ENCODE assay signal across 31 cellular contexts in the genomic region with DNA sequence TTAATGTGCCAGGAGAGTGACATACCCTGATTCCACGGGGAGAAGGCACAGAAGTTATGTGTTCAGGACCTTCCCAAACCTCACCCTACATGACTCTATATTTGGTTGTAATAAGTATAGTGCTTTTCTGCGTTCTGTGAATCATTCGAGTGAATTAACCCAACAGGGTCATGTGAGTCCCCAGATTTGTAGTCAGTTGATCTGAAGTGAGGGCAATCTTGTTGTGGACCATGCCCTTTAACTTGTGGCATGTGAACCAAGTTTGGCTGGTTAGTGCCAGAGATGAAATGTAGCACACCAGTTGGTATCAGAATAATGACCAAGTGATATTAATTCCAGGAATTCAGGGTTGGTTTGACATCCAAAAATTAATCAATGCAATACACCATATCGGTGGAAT.
"Had no signal": no experiment of that assay in that cellular context is flagged by ENCODE, and none has a peak within 500 bp of the region (broad histone marks: within the 10 kb centered on the region; RNA-seq: fewer than 3 reads in every experiment).

No MANE protein-coding gene starts in this region.

- H3K4me1 ChIP-seq: neural progenitor cell, parathyroid adenoma, psoas muscle, sigmoid colon, testis, vagina had no signal

- H3K36me3 ChIP-seq: neural progenitor cell, ovary, right lobe of liver, sigmoid colon, spleen, suprapubic skin, tibial artery, transverse colon, upper lobe of left lung, vagina had no signal

- H3K9me3 ChIP-seq: ovary, psoas muscle, right lobe of liver, sigmoid colon, suprapubic skin, testis, transverse colon, vagina had no signal

- H3K27me3 Mint-ChIP-seq: progenitor cell of endocrine pancreas had no signal

- H3K4me1 Mint-ChIP-seq: natural killer cell had no signal

- H3K36me3 Mint-ChIP-seq: stimulated activated memory B cell treated with anti-CD40 and anti-IgM and Interleukin-4, amounts not matched to agents 10 μg/mL and 1 μg/mL and 100 μg/mL, for 72 hours had no signal

- H3K27ac ChIP-seq: neural progenitor cell, ovary, parathyroid adenoma, psoas muscle, right lobe of liver, sigmoid colon, spleen, suprapubic skin, testis, tibial artery, transverse colon, vagina had no signal

- H3K4me3 Mint-ChIP-seq: natural killer cell; nephron; neural progenitor cell; stimulated activated memory B cell treated with anti-CD40 and anti-IgM and Interleukin-4, amounts not matched to agents 10 μg/mL and 1 μg/mL and 100 μg/mL, for 72 hours; stimulated activated naive CD8-positive, alpha-beta T cell treated with anti-CD3 and anti-CD28 coated beads, Interleukin-15, amount 100 ng/mL, for 72 hours had no signal

- H3K27ac Mint-ChIP-seq: natural killer cell; nephron; neural progenitor cell; progenitor cell of endocrine pancreas; stimulated activated memory B cell treated with anti-CD40 and anti-IgM and Interleukin-4, amounts not matched to agents 10 μg/mL and 1 μg/mL and 100 μg/mL, for 72 hours had no signal

- ATAC-seq: natural killer cell; psoas muscle; right cardiac atrium; right lobe of liver; stimulated activated memory B cell treated with anti-CD40 and anti-IgM and Interleukin-4, amounts not matched to agents 10 μg/mL and 1 μg/mL and 100 μg/mL, for 72 hours; stimulated activated naive CD8-positive, alpha-beta T cell treated with anti-CD3 and anti-CD28 coated beads, Interleukin-15, amount 100 ng/mL, for 72 hours; stimulated activated naive CD8-positive, alpha-beta T cell treated with anti-CD3 and anti-CD28 coated beads, Interleukin-15, Interleukin-2, amounts not matched to agents 100 U/mL and 50 U/mL, for 24 hours had no signal

- H3K27me3 ChIP-seq: neural progenitor cell, ovary, right lobe of liver, sigmoid colon, suprapubic skin, testis, tibial artery, transverse colon, upper lobe of left lung, vagina had no signal

- DNase-seq: natural killer cell; occipital lobe; ovary; posterior cingulate gyrus; psoas muscle; right cardiac atrium; right lobe of liver; sigmoid colon; spleen; stimulated activated CD4-positive, alpha-beta T cell treated with anti-CD3 and anti-CD28 coated beads, Interleukin-12 subunit alpha, Interleukin-12 subunit beta, amount 100 ng/mL, for 4 hours; stimulated activated CD4-positive, alpha-beta T cell treated with anti-CD3 and anti-CD28 coated beads, Interleukin-1b, Interleukin-23, amount 100 ng/mL, for 48 hours; stimulated activated CD4-positive, alpha-beta T cell treated with anti-CD3 and anti-CD28 coated beads, Interleukin-4, amount 100 ng/mL, for 1 hour; stimulated activated CD4-positive, alpha-beta T cell treated with anti-CD3 and anti-CD28 coated beads, Interleukin-4, amount 100 ng/mL, for 4 hours; stimulated activated CD8-positive, alpha-beta memory T cell treated with anti-CD3 and anti-CD28 coated beads, Interleukin-4, amount 100 ng/mL, for 48 hours; stimulated activated naive CD4-positive, alpha-beta T cell; stimulated activated naive CD8-positive, alpha-beta T cell treated with anti-CD3 and anti-CD28 coated beads, Interleukin-15, amount 100 ng/mL, for 72 hours; stimulated activated naive CD8-positive, alpha-beta T cell treated with anti-CD3 and anti-CD28 coated beads, Interleukin-15, Interleukin-2, amounts not matched to agents 100 U/mL and 50 U/mL, for 24 hours; substantia nigra; testis; tibial artery; transverse colon; upper lobe of left lung had no signal

- H3K4me3 ChIP-seq: neural progenitor cell, ovary, psoas muscle, right lobe of liver, sigmoid colon, smooth muscle cell, spleen, suprapubic skin, testis, tibial artery, transverse colon, upper lobe of left lung, vagina had no signal

- FAIRE-seq: urothelium cell line had no signal
